ENCODE assay signal across 1 cellular context in genomic region chr22:37157516-37158289, GRCh38.
TF ChIP-seq lines count a peak whose summit lies in the region.

No MANE protein-coding gene starts in this region.

TF ChIP-seq in HCT116, 20 proteins besides CTCF, POLR2A, EP300 and RAD21:
- TF ChIP-seq MAX (IDR thresholded peaks at IDR 0.05) (peak; percentile 82), JUND (IDR thresholded peaks at IDR 0.05) (no peak; the same call in 1 of the 2 replicates)
